In the genomic region with DNA sequence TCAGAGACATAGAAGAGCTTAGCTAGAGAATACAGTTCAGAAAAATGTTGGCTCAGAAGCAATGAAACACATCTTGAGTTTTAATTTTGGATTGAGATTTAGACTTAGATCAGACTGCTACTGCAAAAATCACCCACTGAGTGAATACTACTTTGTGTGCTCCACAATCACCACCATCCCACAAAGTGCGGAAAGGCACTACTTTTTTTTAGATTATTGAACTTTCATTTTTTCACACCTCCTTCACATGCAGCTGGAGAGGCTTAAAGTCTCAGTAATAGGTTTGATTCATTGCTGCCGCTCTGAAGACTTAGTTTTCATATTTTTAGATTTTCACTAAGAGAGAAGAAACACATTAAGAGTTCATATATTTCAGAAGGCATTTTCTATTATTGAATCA, we compare ENCODE assay signal across 9 cellular contexts.
"Had no signal": no experiment of that assay in that cellular context is flagged by ENCODE, and none has a peak within 500 bp of the region (broad histone marks: within the 10 kb centered on the region; RNA-seq: fewer than 3 reads in every experiment).

No MANE protein-coding gene starts in this region.

- H3K27ac ChIP-seq: GM23248 had no signal

- H3K36me3 ChIP-seq: HAP-1 had no signal

- H3K9me3 ChIP-seq: HAP-1 had no signal

- H3K4me1 ChIP-seq: HAP-1 had no signal

- H3K4me3 ChIP-seq: GM23248, GM23338, HAP-1 had no signal

- DNase-seq: GM23248, GOT3, H7, H9, HCEC 1CT, HFFc6 had no signal

- ATAC-seq: GM23338, HCT116 had no signal
